Comparison of ENCODE assay signal across 8 cellular contexts in the genomic region with DNA sequence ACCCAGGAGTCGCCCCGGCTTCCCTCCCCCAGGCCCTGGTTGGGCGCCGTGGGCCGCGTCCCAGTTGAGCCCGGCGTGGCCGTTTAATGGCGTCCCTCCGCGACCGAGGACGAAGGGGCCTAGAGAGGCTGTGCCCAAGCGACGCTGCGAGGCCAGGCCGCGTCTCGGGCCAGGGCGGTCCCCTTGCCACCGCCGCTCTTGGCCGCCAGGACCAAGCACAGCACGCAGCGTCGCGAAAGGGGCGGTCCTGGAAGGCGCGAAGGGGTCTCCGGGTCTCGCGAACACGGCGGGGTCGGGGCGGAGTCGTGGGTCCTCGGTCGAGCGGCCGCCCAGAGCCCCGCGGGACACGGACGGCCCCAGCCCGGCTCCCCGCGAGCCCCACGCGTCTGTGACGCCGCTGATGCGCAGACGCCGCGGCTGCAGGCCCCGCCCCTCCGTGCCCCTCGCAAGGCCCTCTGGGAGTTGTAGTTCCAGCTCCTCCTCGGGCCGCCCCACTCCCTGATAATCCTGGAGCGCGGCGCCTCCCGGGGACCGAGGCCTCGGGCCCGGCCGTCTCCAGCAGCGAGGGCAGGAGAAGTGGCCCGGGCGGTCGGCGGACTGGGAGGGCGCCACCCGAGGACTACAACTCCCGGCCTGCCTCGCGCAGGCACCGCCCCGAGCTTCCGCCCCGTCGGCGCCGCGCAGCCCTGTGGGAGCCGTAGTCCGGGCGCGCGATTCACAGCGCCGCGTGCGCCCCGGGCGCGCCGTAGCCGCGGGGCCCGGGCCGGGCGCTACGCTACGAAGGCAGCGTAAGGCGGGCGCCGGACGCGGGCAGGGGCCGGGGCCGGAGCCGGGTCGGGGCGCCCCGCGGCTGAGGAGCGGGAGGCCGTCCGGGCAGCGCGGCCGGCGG. TPM values are rescaled to one million over a fixed set of nuclear protein-coding genes. Genes with fewer than 3 reads are reported as not detected.
DNase-seq lines count a peak whose midpoint lies in the region; ATAC-seq and TF ChIP-seq lines count a peak whose summit lies in the region.

A gene (plus strand): TSS at position 698 of the 889 bp plus-strand sequence. CDS start 19,127 bp downstream, outside the sequence.

- H3K4me3 Mint-ChIP-seq in activated naive CD4-positive, alpha-beta T cell treated with anti-CD3 and anti-CD28 coated beads, Interleukin-2, amount 50 U/mL, for 24 hours: peak within 1 kb of the TSS; percentile 94
- peak within 1 kb of the TSS; percentile 84 for H3K4me3 Mint-ChIP-seq in osteocyte (ENCODE audit: unreplicated experiment)

- no peaks in the 10 kb centered on the region for H3K36me3 ChIP-seq in thoracic aorta

- H3K4me1 Mint-ChIP-seq in activated naive CD4-positive, alpha-beta T cell treated with anti-CD3 and anti-CD28 coated beads, Interleukin-2, amount 50 U/mL, for 24 hours: peaks cover 23% of the 10 kb centered on the region
- peaks cover 45% of the 10 kb centered on the region for H3K4me1 Mint-ChIP-seq in osteocyte (ENCODE audit: unreplicated experiment)

- no peak for TF ChIP-seq CTCF in HFF-Myc (IDR thresholded peaks at IDR 0.05; ENCODE audit: low read depth, low read length, missing control alignments)
- peak; percentile 33 for TF ChIP-seq CTCF in osteocyte (IDR thresholded peaks at IDR 0.05)
- TF ChIP-seq CTCF in thoracic aorta (IDR thresholded peaks at IDR 0.05): peak; percentile 52

- H3K9me3 Mint-ChIP-seq in activated naive CD4-positive, alpha-beta T cell treated with anti-CD3 and anti-CD28 coated beads, Interleukin-2, amount 50 U/mL, for 24 hours: no peaks in the 10 kb centered on the region
- H3K9me3 Mint-ChIP-seq in osteocyte (ENCODE audit: unreplicated experiment): no peaks in the 10 kb centered on the region

- H3K4me1 ChIP-seq in thoracic aorta (ENCODE audit: control insufficient read depth in 1 of 2, low read depth in 2 of 2): peaks cover 19 to 42% of the 10 kb centered on the region in 2 donors

- DNase-seq in GM04503 (ENCODE audit: low read depth) (peak; percentile 39), HFF-Myc (ENCODE audit: extremely low read depth, low read depth) (peak; percentile 36), NAMALWA (ENCODE audit: low spot score) (peak; percentile 87), glomerular endothelial cell (ENCODE audit: extremely low read depth, low read depth, low spot score) (no peak), osteocyte (ENCODE audit: extremely low spot score, unreplicated experiment) (peak; percentile 97), thoracic aorta (ENCODE audit: low spot score) (peak; percentile 41)

- H3K27me3 Mint-ChIP-seq in activated naive CD4-positive, alpha-beta T cell treated with anti-CD3 and anti-CD28 coated beads, Interleukin-2, amount 50 U/mL, for 24 hours: no peaks in the 10 kb centered on the region
- no peaks in the 10 kb centered on the region for H3K27me3 Mint-ChIP-seq in osteocyte (ENCODE audit: unreplicated experiment)

- no peaks in the 10 kb centered on the region for H3K9me3 ChIP-seq in thoracic aorta

- H3K4me3 ChIP-seq in HFF-Myc (replicated peaks; ENCODE audit: low read depth, low read length) (peak within 1 kb of the TSS; percentile 88), thoracic aorta (peak within 1 kb of the TSS; percentile 81)

- no peaks in the 10 kb centered on the region for H3K27me3 ChIP-seq in thoracic aorta (replicated peaks; ENCODE audit: insufficient read depth)

- H3K27ac ChIP-seq in thoracic aorta: peak within 1 kb of the TSS; percentile 97

- peak; percentile 71 for ATAC-seq in SK-N-SH treated with all-trans-retinoic acid at 6 μM for 48 hours
- peak; percentile 89 for ATAC-seq in thoracic aorta (ENCODE audit: insufficient number of reproducible peaks, low FRiP score, low read depth)

- H3K27ac Mint-ChIP-seq in activated naive CD4-positive, alpha-beta T cell treated with anti-CD3 and anti-CD28 coated beads, Interleukin-2, amount 50 U/mL, for 24 hours: peak within 1 kb of the TSS; percentile 93
- peak within 1 kb of the TSS; percentile 96 for H3K27ac Mint-ChIP-seq in osteocyte (ENCODE audit: unreplicated experiment)

- H3K36me3 Mint-ChIP-seq in activated naive CD4-positive, alpha-beta T cell treated with anti-CD3 and anti-CD28 coated beads, Interleukin-2, amount 50 U/mL, for 24 hours: peaks cover 7% of the 10 kb centered on the region
- peaks cover 4% of the 10 kb centered on the region for H3K36me3 Mint-ChIP-seq in osteocyte (ENCODE audit: unreplicated experiment)

TF ChIP-seq in SK-N-SH treated with all-trans-retinoic acid at 6 μM for 48 hours, 23 proteins besides CTCF, POLR2A, EP300 and RAD21 (continues in another document):
- TF ChIP-seq PPARA (CRISPR knock-in tag; IDR thresholded peaks at IDR 0.05; ENCODE audit: borderline replicate concordance) (no peak), CSDC2 (CRISPR knock-in tag; IDR thresholded peaks at IDR 0.05) (peak; percentile 93), ZNF70 (CRISPR knock-in tag; IDR thresholded peaks at IDR 0.05) (no peak), TOX (CRISPR knock-in tag; IDR thresholded peaks at IDR 0.05; ENCODE audit: borderline replicate concordance) (no peak), ZFP3 (CRISPR knock-in tag; IDR thresholded peaks at IDR 0.05) (peak; percentile 81), OSR1 (CRISPR knock-in tag; IDR thresholded peaks at IDR 0.05) (no peak), ZNF8 (CRISPR knock-in tag; IDR thresholded peaks at IDR 0.05) (no peak), GLIS3 (CRISPR knock-in tag; IDR thresholded peaks at IDR 0.05) (0 out of 2 replicates have a peak, but pooled peaks have one; percentile 30), ESRRG (CRISPR knock-in tag; IDR thresholded peaks at IDR 0.05) (no peak), ZC3H10 (CRISPR knock-in tag; IDR thresholded peaks at IDR 0.05) (no peak), ZFP30 (CRISPR knock-in tag; IDR thresholded peaks at IDR 0.05) (no peak), SNAI2 (CRISPR knock-in tag; IDR thresholded peaks at IDR 0.05) (peak; percentile 58; the same call in 1 of the 2 replicates), RARB (CRISPR knock-in tag; IDR thresholded peaks at IDR 0.05) (no peak), TCF4 (CRISPR knock-in tag; IDR thresholded peaks at IDR 0.05; ENCODE audit: borderline replicate concordance) (no peak)
- TF ChIP-seq, protein P1, sequence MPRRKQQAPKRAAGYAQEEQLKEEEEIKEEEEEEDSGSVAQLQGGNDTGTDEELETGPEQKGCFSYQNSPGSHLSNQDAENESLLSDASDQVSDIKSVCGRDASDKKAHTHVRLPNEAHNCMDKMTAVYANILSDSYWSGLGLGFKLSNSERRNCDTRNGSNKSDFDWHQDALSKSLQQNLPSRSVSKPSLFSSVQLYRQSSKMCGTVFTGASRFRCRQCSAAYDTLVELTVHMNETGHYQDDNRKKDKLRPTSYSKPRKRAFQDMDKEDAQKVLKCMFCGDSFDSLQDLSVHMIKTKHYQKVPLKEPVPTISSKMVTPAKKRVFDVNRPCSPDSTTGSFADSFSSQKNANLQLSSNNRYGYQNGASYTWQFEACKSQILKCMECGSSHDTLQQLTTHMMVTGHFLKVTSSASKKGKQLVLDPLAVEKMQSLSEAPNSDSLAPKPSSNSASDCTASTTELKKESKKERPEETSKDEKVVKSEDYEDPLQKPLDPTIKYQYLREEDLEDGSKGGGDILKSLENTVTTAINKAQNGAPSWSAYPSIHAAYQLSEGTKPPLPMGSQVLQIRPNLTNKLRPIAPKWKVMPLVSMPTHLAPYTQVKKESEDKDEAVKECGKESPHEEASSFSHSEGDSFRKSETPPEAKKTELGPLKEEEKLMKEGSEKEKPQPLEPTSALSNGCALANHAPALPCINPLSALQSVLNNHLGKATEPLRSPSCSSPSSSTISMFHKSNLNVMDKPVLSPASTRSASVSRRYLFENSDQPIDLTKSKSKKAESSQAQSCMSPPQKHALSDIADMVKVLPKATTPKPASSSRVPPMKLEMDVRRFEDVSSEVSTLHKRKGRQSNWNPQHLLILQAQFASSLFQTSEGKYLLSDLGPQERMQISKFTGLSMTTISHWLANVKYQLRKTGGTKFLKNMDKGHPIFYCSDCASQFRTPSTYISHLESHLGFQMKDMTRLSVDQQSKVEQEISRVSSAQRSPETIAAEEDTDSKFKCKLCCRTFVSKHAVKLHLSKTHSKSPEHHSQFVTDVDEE (CRISPR knock-in tag; IDR thresholded peaks at IDR 0.05): peak; percentile 94
- TF ChIP-seq, protein P2, sequence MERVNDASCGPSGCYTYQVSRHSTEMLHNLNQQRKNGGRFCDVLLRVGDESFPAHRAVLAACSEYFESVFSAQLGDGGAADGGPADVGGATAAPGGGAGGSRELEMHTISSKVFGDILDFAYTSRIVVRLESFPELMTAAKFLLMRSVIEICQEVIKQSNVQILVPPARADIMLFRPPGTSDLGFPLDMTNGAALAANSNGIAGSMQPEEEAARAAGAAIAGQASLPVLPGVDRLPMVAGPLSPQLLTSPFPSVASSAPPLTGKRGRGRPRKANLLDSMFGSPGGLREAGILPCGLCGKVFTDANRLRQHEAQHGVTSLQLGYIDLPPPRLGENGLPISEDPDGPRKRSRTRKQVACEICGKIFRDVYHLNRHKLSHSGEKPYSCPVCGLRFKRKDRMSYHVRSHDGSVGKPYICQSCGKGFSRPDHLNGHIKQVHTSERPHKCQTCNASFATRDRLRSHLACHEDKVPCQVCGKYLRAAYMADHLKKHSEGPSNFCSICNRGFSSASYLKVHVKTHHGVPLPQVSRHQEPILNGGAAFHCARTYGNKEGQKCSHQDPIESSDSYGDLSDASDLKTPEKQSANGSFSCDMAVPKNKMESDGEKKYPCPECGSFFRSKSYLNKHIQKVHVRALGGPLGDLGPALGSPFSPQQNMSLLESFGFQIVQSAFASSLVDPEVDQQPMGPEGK (CRISPR knock-in tag; IDR thresholded peaks at IDR 0.05; ENCODE audit: borderline replicate concordance): no peak
- TF ChIP-seq, protein P3, sequence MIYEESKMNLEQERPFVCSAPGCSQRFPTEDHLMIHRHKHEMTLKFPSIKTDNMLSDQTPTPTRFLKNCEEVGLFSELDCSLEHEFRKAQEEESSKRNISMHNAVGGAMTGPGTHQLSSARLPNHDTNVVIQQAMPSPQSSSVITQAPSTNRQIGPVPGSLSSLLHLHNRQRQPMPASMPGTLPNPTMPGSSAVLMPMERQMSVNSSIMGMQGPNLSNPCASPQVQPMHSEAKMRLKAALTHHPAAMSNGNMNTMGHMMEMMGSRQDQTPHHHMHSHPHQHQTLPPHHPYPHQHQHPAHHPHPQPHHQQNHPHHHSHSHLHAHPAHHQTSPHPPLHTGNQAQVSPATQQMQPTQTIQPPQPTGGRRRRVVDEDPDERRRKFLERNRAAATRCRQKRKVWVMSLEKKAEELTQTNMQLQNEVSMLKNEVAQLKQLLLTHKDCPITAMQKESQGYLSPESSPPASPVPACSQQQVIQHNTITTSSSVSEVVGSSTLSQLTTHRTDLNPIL (CRISPR knock-in tag; IDR thresholded peaks at IDR 0.05; ENCODE audit: low read depth): no peak

RNA-seq across cellular contexts. Expression of the gene that starts here (rescaled TPM):
- total RNA-seq in glomerular endothelial cell: 57.0 and 72.5 TPM in 2 replicates
- total RNA-seq in osteocyte: 38.3 and 39.9 TPM in 2 replicates
- 10 to 100 TPM; 46.2 to 96.6 TPM for total RNA-seq in thoracic aorta
